1 cellular context compared by ENCODE assay signal in the genomic region with DNA sequence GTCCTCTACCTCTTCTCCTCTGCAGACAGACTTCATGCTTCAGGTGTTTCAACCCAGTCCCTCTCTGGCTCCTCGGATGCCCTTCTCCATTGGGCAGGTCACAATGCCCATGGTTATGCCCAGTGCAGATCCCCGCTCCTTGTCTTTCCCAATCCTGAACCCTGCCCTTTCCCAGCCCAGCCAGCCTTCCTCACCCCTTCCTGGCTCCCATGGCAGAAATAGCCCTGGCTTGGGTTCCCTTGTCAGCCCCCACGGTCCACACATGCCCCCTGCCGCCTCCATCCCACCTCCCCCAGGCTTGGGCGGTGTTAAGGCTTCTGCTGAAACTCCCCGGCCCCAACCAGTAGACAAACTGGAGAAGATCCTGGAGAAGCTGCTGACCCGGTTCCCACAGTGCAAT.
TF ChIP-seq lines count a peak whose summit lies in the region.

No MANE protein-coding gene starts in this region.

TF ChIP-seq in HCT116, 20 proteins besides CTCF, POLR2A, EP300 and RAD21 (continued from another document):
- TF ChIP-seq, protein P1, sequence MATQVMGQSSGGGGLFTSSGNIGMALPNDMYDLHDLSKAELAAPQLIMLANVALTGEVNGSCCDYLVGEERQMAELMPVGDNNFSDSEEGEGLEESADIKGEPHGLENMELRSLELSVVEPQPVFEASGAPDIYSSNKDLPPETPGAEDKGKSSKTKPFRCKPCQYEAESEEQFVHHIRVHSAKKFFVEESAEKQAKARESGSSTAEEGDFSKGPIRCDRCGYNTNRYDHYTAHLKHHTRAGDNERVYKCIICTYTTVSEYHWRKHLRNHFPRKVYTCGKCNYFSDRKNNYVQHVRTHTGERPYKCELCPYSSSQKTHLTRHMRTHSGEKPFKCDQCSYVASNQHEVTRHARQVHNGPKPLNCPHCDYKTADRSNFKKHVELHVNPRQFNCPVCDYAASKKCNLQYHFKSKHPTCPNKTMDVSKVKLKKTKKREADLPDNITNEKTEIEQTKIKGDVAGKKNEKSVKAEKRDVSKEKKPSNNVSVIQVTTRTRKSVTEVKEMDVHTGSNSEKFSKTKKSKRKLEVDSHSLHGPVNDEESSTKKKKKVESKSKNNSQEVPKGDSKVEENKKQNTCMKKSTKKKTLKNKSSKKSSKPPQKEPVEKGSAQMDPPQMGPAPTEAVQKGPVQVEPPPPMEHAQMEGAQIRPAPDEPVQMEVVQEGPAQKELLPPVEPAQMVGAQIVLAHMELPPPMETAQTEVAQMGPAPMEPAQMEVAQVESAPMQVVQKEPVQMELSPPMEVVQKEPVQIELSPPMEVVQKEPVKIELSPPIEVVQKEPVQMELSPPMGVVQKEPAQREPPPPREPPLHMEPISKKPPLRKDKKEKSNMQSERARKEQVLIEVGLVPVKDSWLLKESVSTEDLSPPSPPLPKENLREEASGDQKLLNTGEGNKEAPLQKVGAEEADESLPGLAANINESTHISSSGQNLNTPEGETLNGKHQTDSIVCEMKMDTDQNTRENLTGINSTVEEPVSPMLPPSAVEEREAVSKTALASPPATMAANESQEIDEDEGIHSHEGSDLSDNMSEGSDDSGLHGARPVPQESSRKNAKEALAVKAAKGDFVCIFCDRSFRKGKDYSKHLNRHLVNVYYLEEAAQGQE (IDR thresholded peaks at IDR 0.05; ENCODE audit: low read depth), result no peak
- no peak for TF ChIP-seq EGR1 (IDR thresholded peaks at IDR 0.05; ENCODE audit: low read depth)
- TF ChIP-seq SIN3A (IDR thresholded peaks at IDR 0.05; ENCODE audit: low read depth), result no peak
- no peak for TF ChIP-seq ZFX (IDR thresholded peaks at IDR 0.05)
- no peak for TF ChIP-seq TCF7L2 (IDR thresholded peaks at IDR 0.05; ENCODE audit: borderline replicate concordance, extremely low read depth, insufficient read depth, insufficient read length)
